ENCODE assay signal across 8 cellular contexts in the genomic region with DNA sequence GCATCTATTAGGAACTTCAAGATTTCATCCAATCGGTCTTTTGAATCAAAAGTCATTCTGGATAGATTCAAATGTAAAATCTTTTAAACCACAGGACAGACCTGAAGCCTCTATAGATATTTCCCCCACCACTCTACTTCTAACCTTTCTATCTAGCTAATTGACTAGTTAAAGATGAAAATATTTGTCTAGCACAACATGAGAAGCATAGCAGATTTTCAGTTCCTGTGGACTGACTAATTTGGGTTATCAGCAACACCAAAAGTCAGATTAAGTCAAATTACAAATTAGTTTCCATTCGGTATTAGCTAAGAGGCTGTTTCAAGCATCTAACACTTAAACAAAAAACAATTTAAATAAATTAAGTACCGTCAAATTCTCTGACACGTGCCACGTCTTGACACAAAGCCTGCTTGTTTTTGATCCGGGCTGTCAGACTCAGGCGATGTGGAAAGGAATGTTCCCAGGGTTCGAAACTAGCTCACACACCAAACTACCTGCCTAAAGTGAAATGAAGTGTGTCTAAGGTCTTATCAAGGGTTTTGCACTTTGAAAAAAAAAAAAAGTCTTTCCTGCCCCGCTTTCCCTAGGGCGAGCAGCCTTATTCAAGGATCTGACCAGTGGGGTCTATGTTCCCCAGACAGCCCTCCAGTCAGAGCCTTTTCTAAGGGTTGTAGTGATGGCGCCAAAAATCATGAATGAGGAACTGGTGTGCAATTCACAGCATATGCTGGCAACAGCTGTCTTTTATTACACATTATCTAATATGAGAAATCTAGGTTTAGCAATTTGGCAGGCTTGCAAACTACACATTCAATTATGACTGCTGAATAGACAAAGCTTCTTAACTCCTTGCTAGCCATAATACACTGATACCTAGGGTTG.
DNase-seq lines count a peak whose midpoint lies in the region; ATAC-seq, FAIRE-seq and TF ChIP-seq lines count a peak whose summit lies in the region.

No MANE protein-coding gene starts in this region.

- peak; percentile 99 for DNase-seq in NCI-H1694 (lab: John Stamatoyannopoulos, UW)
- no peak for DNase-seq in stimulated activated naive CD4-positive, alpha-beta T cell treated with Interleukin-2 at 50 U/mL for 16 hours (lab: John Stamatoyannopoulos, UW)
- no peak for DNase-seq in NK-92 treated with Interleukin-12 subunit alpha and Interleukin-12 subunit beta, amount 100 ng/mL, for 24 hours (lab: John Stamatoyannopoulos, UW)
- no peak for DNase-seq in NCI-H146 treated with DMSO at 0.1 percent for 48 hours (lab: John Stamatoyannopoulos, UW; ENCODE audit: unreplicated experiment)
- DNase-seq in activated CD4-positive, alpha-beta T cell treated with anti-CD3 and anti-CD28 coated beads for 48 hours, result no peak

- peaks cover 47% of the 10 kb centered on the region for H3K4me1 ChIP-seq in DOHH2 (ENCODE audit: control insufficient read depth, low read length)

- peak; percentile 13 for ATAC-seq in GM21717 (IDR thresholded peaks at IDR 0.05; ENCODE audit: unreplicated experiment)

- no peaks in the 10 kb centered on the region for H3K27me3 ChIP-seq in DOHH2 (ENCODE audit: control insufficient read depth, low read length)

- H3K36me3 ChIP-seq in DOHH2 (ENCODE audit: control insufficient read depth, low read length), result peaks cover 91% of the 10 kb centered on the region

- peak overlapping the region; percentile 85 for H3K4me3 ChIP-seq in DOHH2 (ENCODE audit: low read length)

- no peaks in the 10 kb centered on the region for H3K9me2 ChIP-seq in DOHH2 (replicated peaks; ENCODE audit: control insufficient read depth, low read length)

- no peak for TF ChIP-seq CTCF in DOHH2 (IDR thresholded peaks at IDR 0.05; ENCODE audit: low read depth, low read length, poor library complexity, severe bottlenecking)

- peak; percentile 60 for FAIRE-seq in endometrium (lab: Jason Lieb, UNC)

- H4K20me1 ChIP-seq in DOHH2 (ENCODE audit: control insufficient read depth, insufficient read depth, low read depth, low read length), result peaks cover 9% of the 10 kb centered on the region; the same call in 1 of the 2 replicates

- H3K4me2 ChIP-seq in DOHH2 (ENCODE audit: low read length), result peak overlapping the region; percentile 100

- H3F3A ChIP-seq in DOHH2 (ENCODE audit: control insufficient read depth, insufficient read depth), result peaks cover 25% of the 10 kb centered on the region

- peaks cover 100% of the 10 kb centered on the region for H3K79me2 ChIP-seq in DOHH2 (ENCODE audit: control insufficient read depth, low read length)

- H3K27ac ChIP-seq in DOHH2 (ENCODE audit: low read depth, low read length), result peak overlapping the region; percentile 91

- H3K9me3 ChIP-seq in DOHH2 (ENCODE audit: control insufficient read depth, insufficient read depth, low read length), result no peaks in the 10 kb centered on the region
